35 cellular contexts compared by ENCODE assay signal in genomic region chr16:83577201-83577600, GRCh38.
"Had no signal": no experiment of that assay in that cellular context is flagged by ENCODE, and none has a peak within 500 bp of the region (broad histone marks: within the 10 kb centered on the region; RNA-seq: fewer than 3 reads in every experiment).

No MANE protein-coding gene starts in this region.

- H3K4me1 ChIP-seq: adrenal gland, body of pancreas, esophagus squamous epithelium, gastroesophageal sphincter had no signal

- H3K27me3 Mint-ChIP-seq: activated CD4-positive, alpha-beta T cell treated with anti-CD3 and anti-CD28 coated beads for 36 hours; activated CD4-positive, alpha-beta T cell treated with anti-CD3 and anti-CD28 coated beads, Interleukin-2, amount 10 ng/mL, durations not matched to agents 24 days and 14 days; activated CD8-positive, alpha-beta memory T cell treated with anti-CD3 and anti-CD28 coated beads, Interleukin-2, amount 10 ng/mL, durations not matched to agents 7 days and 5 days; activated naive CD4-positive, alpha-beta T cell treated with anti-CD3 and anti-CD28 coated beads, Interleukin-2, amount 50 U/mL, for 24 hours; activated naive CD8-positive, alpha-beta T cell treated with anti-CD3 and anti-CD28 coated beads, Interleukin-2, amount 50 U/mL, for 24 hours; T-helper 17 cell had no signal

- H3K4me1 Mint-ChIP-seq: activated CD4-positive, alpha-beta T cell treated with anti-CD3 and anti-CD28 coated beads for 36 hours; activated CD4-positive, alpha-beta T cell treated with anti-CD3 and anti-CD28 coated beads, Interleukin-2, amount 10 ng/mL, durations not matched to agents 24 days and 14 days; activated naive CD4-positive, alpha-beta T cell treated with anti-CD3 and anti-CD28 coated beads, Interleukin-2, amount 50 U/mL, for 24 hours; activated naive CD8-positive, alpha-beta T cell treated with anti-CD3 and anti-CD28 coated beads for 36 hours; activated naive CD8-positive, alpha-beta T cell treated with anti-CD3 and anti-CD28 coated beads, Interleukin-2, amount 50 U/mL, for 24 hours; T-helper 17 cell had no signal

- H3K4me3 Mint-ChIP-seq: activated CD4-positive, alpha-beta memory T cell treated with anti-CD3 and anti-CD28 coated beads for 36 hours; activated CD4-positive, alpha-beta T cell treated with anti-CD3 and anti-CD28 coated beads for 36 hours; activated CD4-positive, alpha-beta T cell treated with anti-CD3 and anti-CD28 coated beads, Interleukin-2, amount 10 ng/mL, durations not matched to agents 24 days and 14 days; activated CD8-positive, alpha-beta memory T cell treated with anti-CD3 and anti-CD28 coated beads, Interleukin-2, amount 10 ng/mL, durations not matched to agents 7 days and 5 days; activated CD8-positive, alpha-beta T cell treated with anti-CD3 and anti-CD28 coated beads, Interleukin-2, amount 10 ng/mL, durations not matched to agents 7 days and 5 days; activated naive CD4-positive, alpha-beta T cell treated with anti-CD3 and anti-CD28 coated beads for 36 hours; activated naive CD4-positive, alpha-beta T cell treated with anti-CD3 and anti-CD28 coated beads, Interleukin-2, amount 50 U/mL, for 24 hours; activated naive CD8-positive, alpha-beta T cell treated with anti-CD3 and anti-CD28 coated beads for 36 hours; activated naive CD8-positive, alpha-beta T cell treated with anti-CD3 and anti-CD28 coated beads, Interleukin-2, amount 50 U/mL, for 24 hours; activated T-helper 1 cell treated with anti-CD3 and anti-CD28 coated beads, Interleukin-12 subunit alpha, Interleukin-12 subunit beta, Interleukin-2, Interleukin-4 antibody, amounts not matched to agents 30 ng/mL and 10 ng/mL and 1 ng/mL, durations not matched to agents 14 hours and 24 hours and 36 hours; effector memory CD8-positive, alpha-beta T cell; T-helper 17 cell; T-helper 2 cell treated with Interferon-gamma antibody and Interleukin-4, amounts not matched to agents 5 μg/mL and 100 μg/mL, for 36 hours had no signal

- DNase-seq: activated CD4-positive, alpha-beta memory T cell treated with anti-CD3 and anti-CD28 coated beads for 36 hours; activated CD4-positive, alpha-beta T cell treated with anti-CD3 and anti-CD28 coated beads for 36 hours; activated CD4-positive, alpha-beta T cell treated with anti-CD3 and anti-CD28 coated beads, Interleukin-2, amount 10 ng/mL, durations not matched to agents 24 days and 14 days; activated CD4-positive, CD25-positive, alpha-beta regulatory T cell; activated CD4-positive, CD25-positive, alpha-beta regulatory T cell treated with anti-CD3 and anti-CD28 coated beads, Interleukin-2, amount 50 U/mL, for 72 hours; activated CD8-positive, alpha-beta memory T cell treated with anti-CD3 and anti-CD28 coated beads, Interleukin-2, amount 10 ng/mL, durations not matched to agents 7 days and 5 days; activated CD8-positive, alpha-beta memory T cell treated with anti-CD3 and anti-CD28 coated beads, Interleukin-2, amount 50 U/mL, for 4 hours; activated CD8-positive, alpha-beta T cell treated with anti-CD3 and anti-CD28 coated beads, Interleukin-2, amount 10 ng/mL, durations not matched to agents 7 days and 5 days; activated effector memory CD4-positive, alpha-beta T cell treated with anti-CD3 and anti-CD28 coated beads, Interleukin-2, amount 50 U/mL, for 16 hours; activated naive CD4-positive, alpha-beta T cell treated with anti-CD3 and anti-CD28 coated beads for 36 hours; activated naive CD8-positive, alpha-beta T cell treated with anti-CD3 and anti-CD28 coated beads for 36 hours; activated naive CD8-positive, alpha-beta T cell treated with anti-CD3 and anti-CD28 coated beads, Interleukin-2, amount 50 U/mL, for 24 hours; activated T-cell treated with anti-CD3 and anti-CD28 coated beads, Interleukin-2, amount 50 U/mL, for 1 hour; activated T-cell treated with anti-CD3 and anti-CD28 coated beads, Interleukin-2, amount 50 U/mL, for 48 hours; adrenal gland; amygdala; aorta; body of pancreas; caudate nucleus; cortex of kidney; dermis blood vessel endothelial cell; effector CD4-positive, alpha-beta T cell; effector memory CD8-positive, alpha-beta T cell; esophagus squamous epithelium; foreskin melanocyte; T-helper 1 cell; T-helper 17 cell; T1000; WERI-Rb-1 had no signal

- ATAC-seq: activated CD4-positive, alpha-beta T cell treated with anti-CD3 and anti-CD28 coated beads for 36 hours; activated CD8-positive, alpha-beta memory T cell treated with anti-CD3 and anti-CD28 coated beads, Interleukin-2, amount 10 ng/mL, durations not matched to agents 7 days and 5 days; activated CD8-positive, alpha-beta T cell treated with anti-CD3 and anti-CD28 coated beads, Interleukin-2, amount 10 ng/mL, durations not matched to agents 7 days and 5 days; activated naive CD8-positive, alpha-beta T cell treated with anti-CD3 and anti-CD28 coated beads, Interleukin-2, amount 50 U/mL, for 24 hours; body of pancreas; effector memory CD8-positive, alpha-beta T cell; gastroesophageal sphincter; T-helper 17 cell had no signal

- H3K27ac Mint-ChIP-seq: activated CD4-positive, alpha-beta memory T cell treated with anti-CD3 and anti-CD28 coated beads for 36 hours; activated CD4-positive, alpha-beta T cell treated with anti-CD3 and anti-CD28 coated beads for 36 hours; activated CD4-positive, alpha-beta T cell treated with anti-CD3 and anti-CD28 coated beads, Interleukin-2, amount 10 ng/mL, durations not matched to agents 24 days and 14 days; activated CD8-positive, alpha-beta memory T cell treated with anti-CD3 and anti-CD28 coated beads, Interleukin-2, amount 10 ng/mL, durations not matched to agents 7 days and 5 days; activated CD8-positive, alpha-beta T cell treated with anti-CD3 and anti-CD28 coated beads, Interleukin-2, amount 10 ng/mL, durations not matched to agents 7 days and 5 days; activated naive CD4-positive, alpha-beta T cell treated with anti-CD3 and anti-CD28 coated beads for 36 hours; activated naive CD4-positive, alpha-beta T cell treated with anti-CD3 and anti-CD28 coated beads, Interleukin-2, amount 50 U/mL, for 24 hours; activated naive CD8-positive, alpha-beta T cell treated with anti-CD3 and anti-CD28 coated beads for 36 hours; activated naive CD8-positive, alpha-beta T cell treated with anti-CD3 and anti-CD28 coated beads, Interleukin-2, amount 50 U/mL, for 24 hours; activated T-helper 1 cell treated with anti-CD3 and anti-CD28 coated beads, Interleukin-12 subunit alpha, Interleukin-12 subunit beta, Interleukin-2, Interleukin-4 antibody, amounts not matched to agents 30 ng/mL and 10 ng/mL and 1 ng/mL, durations not matched to agents 14 hours and 24 hours and 36 hours; activated T-helper 2 cell treated with anti-CD3 and anti-CD28 coated beads, Interferon-gamma antibody, Interleukin-2, Interleukin-4, amounts not matched to agents 10 μg/mL and 5 μg/mL and 100 μg/mL, durations not matched to agents 14 hours and 24 hours and 36 hours; effector memory CD8-positive, alpha-beta T cell; T-helper 17 cell; T-helper 2 cell treated with Interferon-gamma antibody and Interleukin-4, amounts not matched to agents 5 μg/mL and 100 μg/mL, for 36 hours had no signal

- H3K4me3 ChIP-seq: adrenal gland, body of pancreas, esophagus squamous epithelium, gastroesophageal sphincter had no signal

- H3K27me3 ChIP-seq: adrenal gland, body of pancreas, esophagus squamous epithelium, gastroesophageal sphincter had no signal

- H3K9me3 ChIP-seq: adrenal gland, body of pancreas, esophagus squamous epithelium had no signal

- H3K36me3 ChIP-seq: adrenal gland, esophagus squamous epithelium, gastroesophageal sphincter, WERI-Rb-1 had no signal

- H3K36me3 Mint-ChIP-seq: activated CD4-positive, alpha-beta memory T cell treated with anti-CD3 and anti-CD28 coated beads for 36 hours; activated CD8-positive, alpha-beta memory T cell treated with anti-CD3 and anti-CD28 coated beads, Interleukin-2, amount 10 ng/mL, durations not matched to agents 7 days and 5 days; activated naive CD4-positive, alpha-beta T cell treated with anti-CD3 and anti-CD28 coated beads, Interleukin-2, amount 50 U/mL, for 24 hours; activated naive CD8-positive, alpha-beta T cell treated with anti-CD3 and anti-CD28 coated beads for 36 hours had no signal

- H3K27ac ChIP-seq: adrenal gland, body of pancreas, epithelial cell of prostate, esophagus squamous epithelium, gastroesophageal sphincter, WERI-Rb-1 had no signal

- H3K9me3 Mint-ChIP-seq: activated CD4-positive, alpha-beta T cell treated with anti-CD3 and anti-CD28 coated beads, Interleukin-2, amount 10 ng/mL, durations not matched to agents 24 days and 14 days; activated T-helper 1 cell treated with anti-CD3 and anti-CD28 coated beads, Interleukin-12 subunit alpha, Interleukin-12 subunit beta, Interleukin-2, Interleukin-4 antibody, amounts not matched to agents 30 ng/mL and 10 ng/mL and 1 ng/mL, durations not matched to agents 14 hours and 24 hours and 36 hours; T-helper 2 cell treated with Interferon-gamma antibody and Interleukin-4, amounts not matched to agents 5 μg/mL and 100 μg/mL, for 36 hours had no signal
